In genomic region chr17:32446949-32447348, GRCh38 we compare ENCODE assay signal across 1 cellular context.
TF ChIP-seq lines count a peak whose summit lies in the region.

No MANE protein-coding gene starts in this region.

TF ChIP-seq in A549, 52 proteins besides CTCF, POLR2A, EP300 and RAD21 (continued from another document):
- no peak for TF ChIP-seq BHLHE40 (IDR thresholded peaks at IDR 0.05; ENCODE audit: low read depth, low read length)
- TF ChIP-seq HOXA7 (CRISPR knock-in tag; IDR thresholded peaks at IDR 0.05), result no peak
